In the genomic region with DNA sequence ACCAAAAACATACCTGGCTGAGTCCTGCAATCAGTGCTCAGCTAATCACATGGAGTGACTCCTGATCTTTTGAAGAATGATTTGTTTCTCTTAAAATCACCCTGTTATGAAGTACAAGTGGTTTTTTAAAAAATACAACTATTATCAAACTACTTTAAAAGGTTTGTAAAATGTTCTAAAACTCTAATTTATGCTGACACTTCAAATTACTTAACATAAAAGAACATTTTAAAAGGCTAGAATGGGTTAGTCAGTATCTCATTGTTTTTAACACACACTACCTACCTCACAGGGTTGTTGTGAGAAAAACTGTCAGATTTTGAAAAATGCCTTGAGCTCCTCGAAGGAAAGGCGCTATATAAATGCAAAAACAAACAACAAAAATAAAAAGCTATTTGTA, we compare ENCODE assay signal across 3 cellular contexts.
TF ChIP-seq lines count a peak whose summit lies in the region.

No MANE protein-coding gene starts in this region.

TF ChIP-seq in A549, 52 proteins besides CTCF, POLR2A, EP300 and RAD21:
- TF ChIP-seq ZSCAN20 (CRISPR knock-in tag; IDR thresholded peaks at IDR 0.05) = no peak
- peak; percentile 95 for TF ChIP-seq MAFK (IDR thresholded peaks at IDR 0.05; ENCODE audit: partially characterized antibody)

TF ChIP-seq in GM23338, 12 proteins besides CTCF, POLR2A, EP300 and RAD21 (continues in another document):
- no peak for TF ChIP-seq STAT1 (IDR thresholded peaks at IDR 0.05; ENCODE audit: unreplicated experiment)
- no peak for TF ChIP-seq ZNF114 (CRISPR knock-in tag; IDR thresholded peaks at IDR 0.05)
- TF ChIP-seq CREB1 (CRISPR knock-in tag; IDR thresholded peaks at IDR 0.05; ENCODE audit: low read depth) = no peak
- TF ChIP-seq, protein P1, sequence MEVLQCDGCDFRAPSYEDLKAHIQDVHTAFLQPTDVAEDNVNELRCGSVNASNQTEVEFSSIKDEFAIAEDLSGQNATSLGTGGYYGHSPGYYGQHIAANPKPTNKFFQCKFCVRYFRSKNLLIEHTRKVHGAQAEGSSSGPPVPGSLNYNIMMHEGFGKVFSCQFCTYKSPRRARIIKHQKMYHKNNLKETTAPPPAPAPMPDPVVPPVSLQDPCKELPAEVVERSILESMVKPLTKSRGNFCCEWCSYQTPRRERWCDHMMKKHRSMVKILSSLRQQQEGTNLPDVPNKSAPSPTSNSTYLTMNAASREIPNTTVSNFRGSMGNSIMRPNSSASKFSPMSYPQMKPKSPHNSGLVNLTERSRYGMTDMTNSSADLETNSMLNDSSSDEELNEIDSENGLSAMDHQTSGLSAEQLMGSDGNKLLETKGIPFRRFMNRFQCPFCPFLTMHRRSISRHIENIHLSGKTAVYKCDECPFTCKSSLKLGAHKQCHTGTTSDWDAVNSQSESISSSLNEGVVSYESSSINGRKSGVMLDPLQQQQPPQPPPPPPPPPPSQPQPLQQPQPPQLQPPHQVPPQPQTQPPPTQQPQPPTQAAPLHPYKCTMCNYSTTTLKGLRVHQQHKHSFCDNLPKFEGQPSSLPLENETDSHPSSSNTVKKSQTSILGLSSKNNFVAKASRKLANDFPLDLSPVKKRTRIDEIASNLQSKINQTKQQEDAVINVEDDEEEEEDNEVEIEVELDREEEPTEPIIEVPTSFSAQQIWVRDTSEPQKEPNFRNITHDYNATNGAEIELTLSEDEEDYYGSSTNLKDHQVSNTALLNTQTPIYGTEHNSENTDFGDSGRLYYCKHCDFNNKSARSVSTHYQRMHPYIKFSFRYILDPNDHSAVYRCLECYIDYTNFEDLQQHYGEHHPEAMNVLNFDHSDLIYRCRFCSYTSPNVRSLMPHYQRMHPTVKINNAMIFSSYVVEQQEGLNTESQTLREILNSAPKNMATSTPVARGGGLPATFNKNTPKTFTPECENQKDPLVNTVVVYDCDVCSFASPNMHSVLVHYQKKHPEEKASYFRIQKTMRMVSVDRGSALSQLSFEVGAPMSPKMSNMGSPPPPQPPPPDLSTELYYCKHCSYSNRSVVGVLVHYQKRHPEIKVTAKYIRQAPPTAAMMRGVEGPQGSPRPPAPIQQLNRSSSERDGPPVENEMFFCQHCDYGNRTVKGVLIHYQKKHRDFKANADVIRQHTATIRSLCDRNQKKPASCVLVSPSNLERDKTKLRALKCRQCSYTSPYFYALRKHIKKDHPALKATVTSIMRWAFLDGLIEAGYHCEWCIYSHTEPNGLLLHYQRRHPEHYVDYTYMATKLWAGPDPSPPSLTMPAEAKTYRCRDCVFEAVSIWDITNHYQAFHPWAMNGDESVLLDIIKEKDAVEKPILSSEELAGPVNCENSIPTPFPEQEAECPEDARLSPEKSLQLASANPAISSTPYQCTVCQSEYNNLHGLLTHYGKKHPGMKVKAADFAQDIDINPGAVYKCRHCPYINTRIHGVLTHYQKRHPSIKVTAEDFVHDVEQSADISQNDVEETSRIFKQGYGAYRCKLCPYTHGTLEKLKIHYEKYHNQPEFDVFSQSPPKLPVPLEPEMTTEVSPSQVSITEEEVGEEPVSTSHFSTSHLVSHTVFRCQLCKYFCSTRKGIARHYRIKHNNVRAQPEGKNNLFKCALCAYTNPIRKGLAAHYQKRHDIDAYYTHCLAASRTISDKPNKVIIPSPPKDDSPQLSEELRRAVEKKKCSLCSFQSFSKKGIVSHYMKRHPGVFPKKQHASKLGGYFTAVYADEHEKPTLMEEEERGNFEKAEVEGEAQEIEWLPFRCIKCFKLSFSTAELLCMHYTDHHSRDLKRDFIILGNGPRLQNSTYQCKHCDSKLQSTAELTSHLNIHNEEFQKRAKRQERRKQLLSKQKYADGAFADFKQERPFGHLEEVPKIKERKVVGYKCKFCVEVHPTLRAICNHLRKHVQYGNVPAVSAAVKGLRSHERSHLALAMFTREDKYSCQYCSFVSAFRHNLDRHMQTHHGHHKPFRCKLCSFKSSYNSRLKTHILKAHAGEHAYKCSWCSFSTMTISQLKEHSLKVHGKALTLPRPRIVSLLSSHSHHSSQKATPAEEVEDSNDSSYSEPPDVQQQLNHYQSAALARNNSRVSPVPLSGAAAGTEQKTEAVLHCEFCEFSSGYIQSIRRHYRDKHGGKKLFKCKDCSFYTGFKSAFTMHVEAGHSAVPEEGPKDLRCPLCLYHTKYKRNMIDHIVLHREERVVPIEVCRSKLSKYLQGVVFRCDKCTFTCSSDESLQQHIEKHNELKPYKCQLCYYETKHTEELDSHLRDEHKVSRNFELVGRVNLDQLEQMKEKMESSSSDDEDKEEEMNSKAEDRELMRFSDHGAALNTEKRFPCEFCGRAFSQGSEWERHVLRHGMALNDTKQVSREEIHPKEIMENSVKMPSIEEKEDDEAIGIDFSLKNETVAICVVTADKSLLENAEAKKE (CRISPR knock-in tag; IDR thresholded peaks at IDR 0.05) = no peak
- TF ChIP-seq JUNB (IDR thresholded peaks at IDR 0.05; ENCODE audit: unreplicated experiment) = no peak
- no peak for TF ChIP-seq EZH2 (IDR thresholded peaks at IDR 0.05; ENCODE audit: low read depth, unreplicated experiment)
- TF ChIP-seq, protein P2, sequence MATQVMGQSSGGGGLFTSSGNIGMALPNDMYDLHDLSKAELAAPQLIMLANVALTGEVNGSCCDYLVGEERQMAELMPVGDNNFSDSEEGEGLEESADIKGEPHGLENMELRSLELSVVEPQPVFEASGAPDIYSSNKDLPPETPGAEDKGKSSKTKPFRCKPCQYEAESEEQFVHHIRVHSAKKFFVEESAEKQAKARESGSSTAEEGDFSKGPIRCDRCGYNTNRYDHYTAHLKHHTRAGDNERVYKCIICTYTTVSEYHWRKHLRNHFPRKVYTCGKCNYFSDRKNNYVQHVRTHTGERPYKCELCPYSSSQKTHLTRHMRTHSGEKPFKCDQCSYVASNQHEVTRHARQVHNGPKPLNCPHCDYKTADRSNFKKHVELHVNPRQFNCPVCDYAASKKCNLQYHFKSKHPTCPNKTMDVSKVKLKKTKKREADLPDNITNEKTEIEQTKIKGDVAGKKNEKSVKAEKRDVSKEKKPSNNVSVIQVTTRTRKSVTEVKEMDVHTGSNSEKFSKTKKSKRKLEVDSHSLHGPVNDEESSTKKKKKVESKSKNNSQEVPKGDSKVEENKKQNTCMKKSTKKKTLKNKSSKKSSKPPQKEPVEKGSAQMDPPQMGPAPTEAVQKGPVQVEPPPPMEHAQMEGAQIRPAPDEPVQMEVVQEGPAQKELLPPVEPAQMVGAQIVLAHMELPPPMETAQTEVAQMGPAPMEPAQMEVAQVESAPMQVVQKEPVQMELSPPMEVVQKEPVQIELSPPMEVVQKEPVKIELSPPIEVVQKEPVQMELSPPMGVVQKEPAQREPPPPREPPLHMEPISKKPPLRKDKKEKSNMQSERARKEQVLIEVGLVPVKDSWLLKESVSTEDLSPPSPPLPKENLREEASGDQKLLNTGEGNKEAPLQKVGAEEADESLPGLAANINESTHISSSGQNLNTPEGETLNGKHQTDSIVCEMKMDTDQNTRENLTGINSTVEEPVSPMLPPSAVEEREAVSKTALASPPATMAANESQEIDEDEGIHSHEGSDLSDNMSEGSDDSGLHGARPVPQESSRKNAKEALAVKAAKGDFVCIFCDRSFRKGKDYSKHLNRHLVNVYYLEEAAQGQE (IDR thresholded peaks at IDR 0.05; ENCODE audit: unreplicated experiment) = no peak
- TF ChIP-seq, protein P3, sequence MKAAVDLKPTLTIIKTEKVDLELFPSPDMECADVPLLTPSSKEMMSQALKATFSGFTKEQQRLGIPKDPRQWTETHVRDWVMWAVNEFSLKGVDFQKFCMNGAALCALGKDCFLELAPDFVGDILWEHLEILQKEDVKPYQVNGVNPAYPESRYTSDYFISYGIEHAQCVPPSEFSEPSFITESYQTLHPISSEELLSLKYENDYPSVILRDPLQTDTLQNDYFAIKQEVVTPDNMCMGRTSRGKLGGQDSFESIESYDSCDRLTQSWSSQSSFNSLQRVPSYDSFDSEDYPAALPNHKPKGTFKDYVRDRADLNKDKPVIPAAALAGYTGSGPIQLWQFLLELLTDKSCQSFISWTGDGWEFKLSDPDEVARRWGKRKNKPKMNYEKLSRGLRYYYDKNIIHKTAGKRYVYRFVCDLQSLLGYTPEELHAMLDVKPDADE (IDR thresholded peaks at IDR 0.05) = no peak
- TF ChIP-seq ZNF331 (CRISPR knock-in tag; IDR thresholded peaks at IDR 0.05; ENCODE audit: low read depth) = no peak

TF ChIP-seq in GM12878, 131 proteins besides CTCF, POLR2A, EP300 and RAD21 (continues in another document):
- TF ChIP-seq, protein P4, sequence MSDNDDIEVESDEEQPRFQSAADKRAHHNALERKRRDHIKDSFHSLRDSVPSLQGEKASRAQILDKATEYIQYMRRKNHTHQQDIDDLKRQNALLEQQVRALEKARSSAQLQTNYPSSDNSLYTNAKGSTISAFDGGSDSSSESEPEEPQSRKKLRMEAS (IDR thresholded peaks at IDR 0.05; ENCODE audit: low read depth, low read length) = no peak
- TF ChIP-seq, protein P5, sequence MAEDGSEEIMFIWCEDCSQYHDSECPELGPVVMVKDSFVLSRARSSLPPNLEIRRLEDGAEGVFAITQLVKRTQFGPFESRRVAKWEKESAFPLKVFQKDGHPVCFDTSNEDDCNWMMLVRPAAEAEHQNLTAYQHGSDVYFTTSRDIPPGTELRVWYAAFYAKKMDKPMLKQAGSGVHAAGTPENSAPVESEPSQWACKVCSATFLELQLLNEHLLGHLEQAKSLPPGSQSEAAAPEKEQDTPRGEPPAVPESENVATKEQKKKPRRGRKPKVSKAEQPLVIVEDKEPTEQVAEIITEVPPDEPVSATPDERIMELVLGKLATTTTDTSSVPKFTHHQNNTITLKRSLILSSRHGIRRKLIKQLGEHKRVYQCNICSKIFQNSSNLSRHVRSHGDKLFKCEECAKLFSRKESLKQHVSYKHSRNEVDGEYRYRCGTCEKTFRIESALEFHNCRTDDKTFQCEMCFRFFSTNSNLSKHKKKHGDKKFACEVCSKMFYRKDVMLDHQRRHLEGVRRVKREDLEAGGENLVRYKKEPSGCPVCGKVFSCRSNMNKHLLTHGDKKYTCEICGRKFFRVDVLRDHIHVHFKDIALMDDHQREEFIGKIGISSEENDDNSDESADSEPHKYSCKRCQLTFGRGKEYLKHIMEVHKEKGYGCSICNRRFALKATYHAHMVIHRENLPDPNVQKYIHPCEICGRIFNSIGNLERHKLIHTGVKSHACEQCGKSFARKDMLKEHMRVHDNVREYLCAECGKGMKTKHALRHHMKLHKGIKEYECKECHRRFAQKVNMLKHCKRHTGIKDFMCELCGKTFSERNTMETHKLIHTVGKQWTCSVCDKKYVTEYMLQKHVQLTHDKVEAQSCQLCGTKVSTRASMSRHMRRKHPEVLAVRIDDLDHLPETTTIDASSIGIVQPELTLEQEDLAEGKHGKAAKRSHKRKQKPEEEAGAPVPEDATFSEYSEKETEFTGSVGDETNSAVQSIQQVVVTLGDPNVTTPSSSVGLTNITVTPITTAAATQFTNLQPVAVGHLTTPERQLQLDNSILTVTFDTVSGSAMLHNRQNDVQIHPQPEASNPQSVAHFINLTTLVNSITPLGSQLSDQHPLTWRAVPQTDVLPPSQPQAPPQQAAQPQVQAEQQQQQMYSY (CRISPR knock-in tag; IDR thresholded peaks at IDR 0.05) = no peak
- no peak for TF ChIP-seq NFXL1 (IDR thresholded peaks at IDR 0.05; ENCODE audit: borderline replicate concordance)
- TF ChIP-seq, protein P6, sequence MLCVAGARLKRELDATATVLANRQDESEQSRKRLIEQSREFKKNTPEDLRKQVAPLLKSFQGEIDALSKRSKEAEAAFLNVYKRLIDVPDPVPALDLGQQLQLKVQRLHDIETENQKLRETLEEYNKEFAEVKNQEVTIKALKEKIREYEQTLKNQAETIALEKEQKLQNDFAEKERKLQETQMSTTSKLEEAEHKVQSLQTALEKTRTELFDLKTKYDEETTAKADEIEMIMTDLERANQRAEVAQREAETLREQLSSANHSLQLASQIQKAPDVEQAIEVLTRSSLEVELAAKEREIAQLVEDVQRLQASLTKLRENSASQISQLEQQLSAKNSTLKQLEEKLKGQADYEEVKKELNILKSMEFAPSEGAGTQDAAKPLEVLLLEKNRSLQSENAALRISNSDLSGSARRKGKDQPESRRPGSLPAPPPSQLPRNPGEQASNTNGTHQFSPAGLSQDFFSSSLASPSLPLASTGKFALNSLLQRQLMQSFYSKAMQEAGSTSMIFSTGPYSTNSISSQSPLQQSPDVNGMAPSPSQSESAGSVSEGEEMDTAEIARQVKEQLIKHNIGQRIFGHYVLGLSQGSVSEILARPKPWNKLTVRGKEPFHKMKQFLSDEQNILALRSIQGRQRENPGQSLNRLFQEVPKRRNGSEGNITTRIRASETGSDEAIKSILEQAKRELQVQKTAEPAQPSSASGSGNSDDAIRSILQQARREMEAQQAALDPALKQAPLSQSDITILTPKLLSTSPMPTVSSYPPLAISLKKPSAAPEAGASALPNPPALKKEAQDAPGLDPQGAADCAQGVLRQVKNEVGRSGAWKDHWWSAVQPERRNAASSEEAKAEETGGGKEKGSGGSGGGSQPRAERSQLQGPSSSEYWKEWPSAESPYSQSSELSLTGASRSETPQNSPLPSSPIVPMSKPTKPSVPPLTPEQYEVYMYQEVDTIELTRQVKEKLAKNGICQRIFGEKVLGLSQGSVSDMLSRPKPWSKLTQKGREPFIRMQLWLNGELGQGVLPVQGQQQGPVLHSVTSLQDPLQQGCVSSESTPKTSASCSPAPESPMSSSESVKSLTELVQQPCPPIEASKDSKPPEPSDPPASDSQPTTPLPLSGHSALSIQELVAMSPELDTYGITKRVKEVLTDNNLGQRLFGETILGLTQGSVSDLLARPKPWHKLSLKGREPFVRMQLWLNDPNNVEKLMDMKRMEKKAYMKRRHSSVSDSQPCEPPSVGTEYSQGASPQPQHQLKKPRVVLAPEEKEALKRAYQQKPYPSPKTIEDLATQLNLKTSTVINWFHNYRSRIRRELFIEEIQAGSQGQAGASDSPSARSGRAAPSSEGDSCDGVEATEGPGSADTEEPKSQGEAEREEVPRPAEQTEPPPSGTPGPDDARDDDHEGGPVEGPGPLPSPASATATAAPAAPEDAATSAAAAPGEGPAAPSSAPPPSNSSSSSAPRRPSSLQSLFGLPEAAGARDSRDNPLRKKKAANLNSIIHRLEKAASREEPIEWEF (IDR thresholded peaks at IDR 0.05; ENCODE audit: insufficient replicate concordance, low read depth, low read length) = no peak
- no peak for TF ChIP-seq EZH2 (IDR thresholded peaks at IDR 0.05; ENCODE audit: borderline replicate concordance, control insufficient read depth, low read depth, low read length)
- TF ChIP-seq SIN3A (IDR thresholded peaks at IDR 0.05; ENCODE audit: low read depth, low read length) = no peak
- TF ChIP-seq, protein P7, sequence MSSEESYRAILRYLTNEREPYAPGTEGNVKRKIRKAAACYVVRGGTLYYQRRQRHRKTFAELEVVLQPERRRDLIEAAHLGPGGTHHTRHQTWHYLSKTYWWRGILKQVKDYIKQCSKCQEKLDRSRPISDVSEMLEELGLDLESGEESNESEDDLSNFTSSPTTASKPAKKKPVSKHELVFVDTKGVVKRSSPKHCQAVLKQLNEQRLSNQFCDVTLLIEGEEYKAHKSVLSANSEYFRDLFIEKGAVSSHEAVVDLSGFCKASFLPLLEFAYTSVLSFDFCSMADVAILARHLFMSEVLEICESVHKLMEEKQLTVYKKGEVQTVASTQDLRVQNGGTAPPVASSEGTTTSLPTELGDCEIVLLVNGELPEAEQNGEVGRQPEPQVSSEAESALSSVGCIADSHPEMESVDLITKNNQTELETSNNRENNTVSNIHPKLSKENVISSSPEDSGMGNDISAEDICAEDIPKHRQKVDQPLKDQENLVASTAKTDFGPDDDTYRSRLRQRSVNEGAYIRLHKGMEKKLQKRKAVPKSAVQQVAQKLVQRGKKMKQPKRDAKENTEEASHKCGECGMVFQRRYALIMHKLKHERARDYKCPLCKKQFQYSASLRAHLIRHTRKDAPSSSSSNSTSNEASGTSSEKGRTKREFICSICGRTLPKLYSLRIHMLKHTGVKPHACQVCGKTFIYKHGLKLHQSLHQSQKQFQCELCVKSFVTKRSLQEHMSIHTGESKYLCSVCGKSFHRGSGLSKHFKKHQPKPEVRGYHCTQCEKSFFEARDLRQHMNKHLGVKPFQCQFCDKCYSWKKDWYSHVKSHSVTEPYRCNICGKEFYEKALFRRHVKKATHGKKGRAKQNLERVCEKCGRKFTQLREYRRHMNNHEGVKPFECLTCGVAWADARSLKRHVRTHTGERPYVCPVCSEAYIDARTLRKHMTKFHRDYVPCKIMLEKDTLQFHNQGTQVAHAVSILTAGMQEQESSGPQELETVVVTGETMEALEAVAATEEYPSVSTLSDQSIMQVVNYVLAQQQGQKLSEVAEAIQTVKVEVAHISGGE (CRISPR knock-in tag; IDR thresholded peaks at IDR 0.05) = no peak
- TF ChIP-seq SUZ12 (IDR thresholded peaks at IDR 0.05; ENCODE audit: unreplicated experiment) = no peak
- no peak for TF ChIP-seq ASH2L (IDR thresholded peaks at IDR 0.05; ENCODE audit: borderline replicate concordance, low read depth)
- TF ChIP-seq SMARCA5 (IDR thresholded peaks at IDR 0.05) = no peak
